Comparison of ENCODE assay signal across 8 cellular contexts in the genomic region with DNA sequence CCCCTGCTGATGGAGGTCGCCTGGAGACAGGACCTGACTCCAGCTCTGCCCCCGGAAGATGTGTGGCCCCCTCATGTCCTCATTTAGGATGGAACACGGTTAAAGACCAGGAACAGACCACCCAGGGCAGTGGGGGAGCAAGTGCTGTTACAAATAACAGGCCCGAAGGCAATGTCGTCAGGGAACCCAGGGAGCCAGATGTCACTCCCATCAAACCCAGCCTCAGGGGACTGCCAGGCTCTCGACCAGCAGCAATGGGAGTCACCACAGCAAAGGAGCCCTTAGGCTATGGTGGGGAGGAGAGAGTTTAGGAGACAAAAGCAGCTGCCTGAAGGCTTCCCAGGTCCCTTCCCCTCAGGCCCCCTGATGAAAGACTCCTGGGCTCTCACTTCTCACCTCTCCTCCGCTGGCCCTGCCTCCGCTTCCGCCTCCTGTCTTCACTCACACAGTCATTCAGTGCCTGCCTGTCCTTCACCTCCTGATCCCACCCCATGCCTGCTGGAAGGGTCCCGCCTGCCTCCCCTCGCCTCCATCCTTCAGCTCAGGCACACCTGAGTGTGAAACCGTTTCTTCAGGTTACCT. TPM values are rescaled to one million over a fixed set of nuclear protein-coding genes. Genes with fewer than 3 reads are reported as not detected.
DNase-seq lines count a peak whose midpoint lies in the region; ATAC-seq and TF ChIP-seq lines count a peak whose summit lies in the region.

No MANE protein-coding gene starts in this region.

- peaks cover 23% of the 10 kb centered on the region for H3K36me3 ChIP-seq in CD8-positive, alpha-beta T cell (ENCODE audit: insufficient read depth, low read length)
- peaks cover 47% of the 10 kb centered on the region for H3K36me3 ChIP-seq in HUES6 (ENCODE audit: control insufficient read depth, insufficient read depth, low read length)

- no peak for TF ChIP-seq POLR2A in lower leg skin (IDR thresholded peaks at IDR 0.05)

- H3K4me1 Mint-ChIP-seq in CD8-positive, alpha-beta T cell (ENCODE audit: low read depth) = peaks cover 80% of the 10 kb centered on the region
- peaks cover 82% of the 10 kb centered on the region for H3K4me1 Mint-ChIP-seq in activated T-helper 1 cell treated with anti-CD3 and anti-CD28 coated beads, Interleukin-12 subunit alpha, Interleukin-12 subunit beta, Interleukin-2, Interleukin-4 antibody, amounts not matched to agents 30 ng/mL and 10 ng/mL and 1 ng/mL, durations not matched to agents 14 hours and 24 hours and 36 hours (ENCODE audit: low read depth)
- peaks cover 40 to 94% (median 89%) of the 10 kb centered on the region in 4 donors for H3K4me1 Mint-ChIP-seq in naive thymus-derived CD8-positive, alpha-beta T cell

- H3K9ac ChIP-seq in HUES6 (ENCODE audit: low read length) = peak overlapping the region; percentile 1

- POLR2A ChIA-PET in CD8-positive, alpha-beta T cell (lab: Charles Lee) = interaction anchor here (0.7 to 2.4 kb wide), 13 partner anchors 8 to 847 kb away, joined by 3 to 45 read pairs (median 5); a partner anchor contains a TSS
- POLR2A ChIA-PET in naive thymus-derived CD8-positive, alpha-beta T cell (lab: Charles Lee) = interaction anchor here (1.0 to 10.6 kb wide), 12 partner anchors 10 to 656 kb away, joined by 3 to 135 read pairs (median 9); a partner anchor contains a TSS

- no peak overlapping the region for H3K4me3 Mint-ChIP-seq in CD8-positive, alpha-beta T cell
- H3K4me3 Mint-ChIP-seq in activated T-helper 1 cell treated with anti-CD3 and anti-CD28 coated beads, Interleukin-12 subunit alpha, Interleukin-12 subunit beta, Interleukin-2, Interleukin-4 antibody, amounts not matched to agents 30 ng/mL and 10 ng/mL and 1 ng/mL, durations not matched to agents 14 hours and 24 hours and 36 hours = peak overlapping the region; percentile 96
- H3K4me3 Mint-ChIP-seq in naive thymus-derived CD8-positive, alpha-beta T cell = peak overlapping the region in 5 of 10 donors; percentile 18 to 97 (median 74)

- no peaks in the 10 kb centered on the region for H3K9me3 Mint-ChIP-seq in CD8-positive, alpha-beta T cell
- no peaks in the 10 kb centered on the region for H3K9me3 Mint-ChIP-seq in activated T-helper 1 cell treated with anti-CD3 and anti-CD28 coated beads, Interleukin-12 subunit alpha, Interleukin-12 subunit beta, Interleukin-2, Interleukin-4 antibody, amounts not matched to agents 30 ng/mL and 10 ng/mL and 1 ng/mL, durations not matched to agents 14 hours and 24 hours and 36 hours
- no peaks in the 10 kb centered on the region for H3K9me3 Mint-ChIP-seq in naive thymus-derived CD8-positive, alpha-beta T cell

- ATAC-seq in CD8-positive, alpha-beta T cell = no peak
- no peak for ATAC-seq in naive thymus-derived CD8-positive, alpha-beta T cell
- ATAC-seq in GM21528 (IDR thresholded peaks at IDR 0.05; ENCODE audit: low FRiP score, unreplicated experiment) (no peak), HG03457 (IDR thresholded peaks at IDR 0.05; ENCODE audit: unreplicated experiment) (no peak)

- no peaks in the 10 kb centered on the region for H3K27me3 ChIP-seq in CD8-positive, alpha-beta T cell (ENCODE audit: insufficient read depth, low read length)
- H3K27me3 ChIP-seq in HUES6 (ENCODE audit: control insufficient read depth, insufficient read depth, low read length) = no peaks in the 10 kb centered on the region

- intact Hi-C loops in CD8-positive, alpha-beta T cell (cut with DNase I, micrococcal nuclease) = loop anchor here (2.0 to 10.0 kb wide), 10 partner anchors 91 to 1023 kb away; a partner anchor contains a TSS
- intact Hi-C loops in activated T-helper 1 cell treated with anti-CD3 and anti-CD28 coated beads, Interleukin-12 subunit alpha, Interleukin-12 subunit beta, Interleukin-2, Interleukin-4 antibody, amounts not matched to agents 30 ng/mL and 10 ng/mL and 1 ng/mL, durations not matched to agents 14 hours and 24 hours and 36 hours (cut with micrococcal nuclease) = loop anchor here (5.0 kb wide), 1 partner anchor 356 kb away; no protein-coding TSS in a partner anchor
- intact Hi-C loops in lower leg skin (cut with DNase I; ENCODE audit: low total_unique reads) = loop anchor here (5.0 to 10.0 kb wide), 4 partner anchors 123 to 356 kb away; a partner anchor contains a TSS

- H3K4me1 ChIP-seq in CD8-positive, alpha-beta T cell (ENCODE audit: insufficient read depth, low read length) = peaks cover 82% of the 10 kb centered on the region
- H3K4me1 ChIP-seq in HUES6 (ENCODE audit: control insufficient read depth, insufficient read depth, low read length) = peaks cover 37% of the 10 kb centered on the region

- CTCF ChIA-PET in CD8-positive, alpha-beta T cell (lab: Charles Lee) = interaction anchor here (0.8 to 11.9 kb wide), 23 partner anchors 8 to 516 kb away, joined by 3 to 287 read pairs (median 7); a partner anchor contains a TSS

- peaks cover 65% of the 10 kb centered on the region for H3K36me3 Mint-ChIP-seq in CD8-positive, alpha-beta T cell
- H3K36me3 Mint-ChIP-seq in activated T-helper 1 cell treated with anti-CD3 and anti-CD28 coated beads, Interleukin-12 subunit alpha, Interleukin-12 subunit beta, Interleukin-2, Interleukin-4 antibody, amounts not matched to agents 30 ng/mL and 10 ng/mL and 1 ng/mL, durations not matched to agents 14 hours and 24 hours and 36 hours (ENCODE audit: low read depth) = peaks cover 60% of the 10 kb centered on the region
- peaks cover 0 to 51% (median 3%) of the 10 kb centered on the region in 3 donors for H3K36me3 Mint-ChIP-seq in naive thymus-derived CD8-positive, alpha-beta T cell

- DNase-seq in CD8-positive, alpha-beta T cell = no peak
- no peak for DNase-seq in activated T-helper 1 cell treated with anti-CD3 and anti-CD28 coated beads, Interleukin-12 subunit alpha, Interleukin-12 subunit beta, Interleukin-2, Interleukin-4 antibody, amounts not matched to agents 30 ng/mL and 10 ng/mL and 1 ng/mL, durations not matched to agents 14 hours and 24 hours and 36 hours (ENCODE audit: low spot score)
- DNase-seq in naive thymus-derived CD8-positive, alpha-beta T cell = no peak
- DNase-seq in lower leg skin (ENCODE audit: low spot score in 2 of 2) (no peak), H4 (ENCODE audit: low spot score) (no peak)

- H3K9me3 ChIP-seq in CD8-positive, alpha-beta T cell (ENCODE audit: low read length) = no peaks in the 10 kb centered on the region
- no peaks in the 10 kb centered on the region for H3K9me3 ChIP-seq in HUES6 (ENCODE audit: control insufficient read depth, insufficient read depth, low read depth, low read length)

- no peak overlapping the region for H3K27ac ChIP-seq in CD8-positive, alpha-beta T cell (ENCODE audit: low read depth, low read length)
- no peak overlapping the region for H3K27ac ChIP-seq in HUES6 (ENCODE audit: low read depth, low read length)

- H3K27me3 Mint-ChIP-seq in CD8-positive, alpha-beta T cell (ENCODE audit: low read depth) = no peaks in the 10 kb centered on the region
- H3K27me3 Mint-ChIP-seq in activated T-helper 1 cell treated with anti-CD3 and anti-CD28 coated beads, Interleukin-12 subunit alpha, Interleukin-12 subunit beta, Interleukin-2, Interleukin-4 antibody, amounts not matched to agents 30 ng/mL and 10 ng/mL and 1 ng/mL, durations not matched to agents 14 hours and 24 hours and 36 hours (ENCODE audit: insufficient read depth) = no peaks in the 10 kb centered on the region
- peaks cover 0 to 1% (median 0%) of the 10 kb centered on the region in 5 donors for H3K27me3 Mint-ChIP-seq in naive thymus-derived CD8-positive, alpha-beta T cell

- H3K27ac Mint-ChIP-seq in CD8-positive, alpha-beta T cell = peak overlapping the region; percentile 88
- peak overlapping the region; percentile 56 for H3K27ac Mint-ChIP-seq in activated T-helper 1 cell treated with anti-CD3 and anti-CD28 coated beads, Interleukin-12 subunit alpha, Interleukin-12 subunit beta, Interleukin-2, Interleukin-4 antibody, amounts not matched to agents 30 ng/mL and 10 ng/mL and 1 ng/mL, durations not matched to agents 14 hours and 24 hours and 36 hours
- H3K27ac Mint-ChIP-seq in naive thymus-derived CD8-positive, alpha-beta T cell = peak overlapping the region in 9 of 10 donors; percentile 48 to 92 (median 85)

- H3K4me3 ChIP-seq in CD8-positive, alpha-beta T cell (ENCODE audit: low read depth, low read length) = no peak overlapping the region
- H3K4me3 ChIP-seq in HUES6 (ENCODE audit: low read depth, low read length) (no peak overlapping the region), lower leg skin (ENCODE audit: low read depth, poor library complexity, severe bottlenecking) (no peak overlapping the region)

- WGBS in lower leg skin, 2 donors = 52 to 58% methylated on average over 12 of the region's 12 CpGs

- TF ChIP-seq CTCF in CD8-positive, alpha-beta T cell (IDR thresholded peaks at IDR 0.05) = no peak
- no peak for TF ChIP-seq CTCF in lower leg skin (IDR thresholded peaks at IDR 0.05)

RNA-seq across cellular contexts. Expression of a gene that starts 4.4 kb away (rescaled TPM):
- total RNA-seq in CD8-positive, alpha-beta T cell = 10 to 100 TPM; 69.0 to 70.5 TPM
- 98.7 and 101 TPM in 2 replicates for total RNA-seq in activated T-helper 1 cell treated with anti-CD3 and anti-CD28 coated beads, Interleukin-12 subunit alpha, Interleukin-12 subunit beta, Interleukin-2, Interleukin-4 antibody, amounts not matched to agents 30 ng/mL and 10 ng/mL and 1 ng/mL, durations not matched to agents 14 hours and 24 hours and 36 hours
- 10 to 100 TPM; 76.1 to 78.2 TPM for total RNA-seq in naive thymus-derived CD8-positive, alpha-beta T cell
- 100 to 1,000 TPM; 122 to 129 (median 128) TPM for polyA plus RNA-seq in naive thymus-derived CD8-positive, alpha-beta T cell
- total RNA-seq in lower leg skin = 100 to 1,000 TPM in 3 of 4 donors, 10 to 100 TPM in 1; 93.4 to 157 (median 121) TPM
- 92.5 and 123 TPM in 2 replicates for total RNA-seq in H4 (2014; rRNA removed; shearing (Covaris generic))

RNA-seq across cellular contexts. Expression of a gene that starts 7.8 kb away (rescaled TPM):
- total RNA-seq in CD8-positive, alpha-beta T cell = 100 to 1,000 TPM; 327 to 329 TPM
- 387 and 390 TPM in 2 replicates for total RNA-seq in activated T-helper 1 cell treated with anti-CD3 and anti-CD28 coated beads, Interleukin-12 subunit alpha, Interleukin-12 subunit beta, Interleukin-2, Interleukin-4 antibody, amounts not matched to agents 30 ng/mL and 10 ng/mL and 1 ng/mL, durations not matched to agents 14 hours and 24 hours and 36 hours
- 100 to 1,000 TPM; 301 to 312 TPM for total RNA-seq in naive thymus-derived CD8-positive, alpha-beta T cell
- polyA plus RNA-seq in naive thymus-derived CD8-positive, alpha-beta T cell = 100 to 1,000 TPM in 1 of 3 donors, 10 to 100 TPM in 2; 51.9 to 122 (median 61.0) TPM
- 100 to 1,000 TPM; 214 to 336 (median 309) TPM for total RNA-seq in lower leg skin
- total RNA-seq in H4 (2014; rRNA removed; shearing (Covaris generic)) = 379 and 444 TPM in 2 replicates

RNA-seq across cellular contexts. Expression of a gene that starts 26.1 kb away (rescaled TPM):
- total RNA-seq in CD8-positive, alpha-beta T cell = 10 to 100 TPM; 24.8 to 25.3 TPM
- total RNA-seq in activated T-helper 1 cell treated with anti-CD3 and anti-CD28 coated beads, Interleukin-12 subunit alpha, Interleukin-12 subunit beta, Interleukin-2, Interleukin-4 antibody, amounts not matched to agents 30 ng/mL and 10 ng/mL and 1 ng/mL, durations not matched to agents 14 hours and 24 hours and 36 hours = 59.4 and 60.2 TPM in 2 replicates
- total RNA-seq in naive thymus-derived CD8-positive, alpha-beta T cell = 10 to 100 TPM; 41.8 to 47.8 TPM
- 10 to 100 TPM; 22.2 to 35.8 (median 25.9) TPM for polyA plus RNA-seq in naive thymus-derived CD8-positive, alpha-beta T cell
- 10 to 100 TPM; 12.8 to 27.1 (median 20.2) TPM for total RNA-seq in lower leg skin
- total RNA-seq in H4 (2014; rRNA removed; shearing (Covaris generic)) = 18.0 and 19.8 TPM in 2 replicates

RNA-seq across cellular contexts. Expression of a gene that starts 42.4 kb away (rescaled TPM):
- 1 to 10 TPM; 5.5 to 5.9 TPM for total RNA-seq in CD8-positive, alpha-beta T cell
- 0.02 and 0.03 TPM in 2 replicates for total RNA-seq in activated T-helper 1 cell treated with anti-CD3 and anti-CD28 coated beads, Interleukin-12 subunit alpha, Interleukin-12 subunit beta, Interleukin-2, Interleukin-4 antibody, amounts not matched to agents 30 ng/mL and 10 ng/mL and 1 ng/mL, durations not matched to agents 14 hours and 24 hours and 36 hours
- 10 to 100 TPM; 14.4 to 14.9 TPM for total RNA-seq in naive thymus-derived CD8-positive, alpha-beta T cell
- polyA plus RNA-seq in naive thymus-derived CD8-positive, alpha-beta T cell = under 1 TPM; 0.04 to 0.33 (median 0.10) TPM
- total RNA-seq in lower leg skin = under 1 TPM; 0.13 to 0.27 (median 0.21) TPM
- total RNA-seq in H4 (2014; rRNA removed; shearing (Covaris generic)) = 0.19 TPM in 1 of 2 replicates, not detected in the other
